In genomic region chr21:23316190-23316589, GRCh38 we compare ENCODE assay signal across 27 cellular contexts.
"Had no signal": no experiment of that assay in that cellular context is flagged by ENCODE, and none has a peak within 500 bp of the region (broad histone marks: within the 10 kb centered on the region; RNA-seq: fewer than 3 reads in every experiment).

No MANE protein-coding gene starts in this region.

- H3K4me1 ChIP-seq: colonic mucosa, esophagus muscularis mucosa, esophagus squamous epithelium, foreskin keratinocyte, gastrocnemius medialis, gastroesophageal sphincter, heart left ventricle, heart right ventricle had no signal

- H3K4me3 ChIP-seq: colonic mucosa, coronary artery, dorsolateral prefrontal cortex, esophagus muscularis mucosa, esophagus squamous epithelium, gastrocnemius medialis, gastroesophageal sphincter, heart left ventricle, heart right ventricle had no signal

- ATAC-seq: effector memory CD8-positive, alpha-beta T cell; esophagus mucosa; foreskin keratinocyte; gastrocnemius medialis; gastroesophageal sphincter; heart left ventricle; heart right ventricle had no signal

- H3K9me3 ChIP-seq: colonic mucosa, esophagus muscularis mucosa, gastrocnemius medialis, gastroesophageal sphincter, heart right ventricle had no signal

- H3K27me3 ChIP-seq: colonic mucosa, dorsolateral prefrontal cortex, esophagus muscularis mucosa, esophagus squamous epithelium, foreskin keratinocyte, gastrocnemius medialis, gastroesophageal sphincter, heart left ventricle, heart right ventricle had no signal

- H3K36me3 ChIP-seq: colonic mucosa, esophagus muscularis mucosa, esophagus squamous epithelium, gastrocnemius medialis, gastroesophageal sphincter, heart left ventricle, heart right ventricle had no signal

- DNase-seq: colonic mucosa; cortex of kidney; dermis blood vessel endothelial cell; dorsolateral prefrontal cortex; effector CD4-positive, alpha-beta T cell; effector CD8-positive, alpha-beta T cell; effector memory CD4-positive, alpha-beta T cell; effector memory CD8-positive, alpha-beta T cell; endodermal cell; erythroblast; esophagus squamous epithelium; foreskin fibroblast; foreskin keratinocyte; foreskin melanocyte; gastrocnemius medialis; glutamatergic neuron; head of caudate nucleus; heart left ventricle; heart right ventricle had no signal

- H3K27ac ChIP-seq: colonic mucosa, coronary artery, dorsolateral prefrontal cortex, epithelial cell of prostate, esophagus muscularis mucosa, esophagus squamous epithelium, foreskin keratinocyte, gastrocnemius medialis, gastroesophageal sphincter, heart left ventricle, heart right ventricle had no signal

- FAIRE-seq: colon, endometrium, endothelial cell of umbilical vein had no signal
